Comparison of ENCODE assay signal across 13 cellular contexts in genomic region chr15:58522865-58523264, GRCh38.
DNase-seq lines count a peak whose midpoint lies in the region.
"Had no signal": no experiment of that assay in that cellular context is flagged by ENCODE, and none has a peak within 500 bp of the region (broad histone marks: within the 10 kb centered on the region; RNA-seq: fewer than 3 reads in every experiment).

No MANE protein-coding gene starts in this region.

- peak; percentile 49 for DNase-seq in activated effector memory CD4-positive, alpha-beta T cell treated with anti-CD3 and anti-CD28 coated beads, Interleukin-2, amount 50 U/mL, for 16 hours
- no peak for DNase-seq in activated effector memory CD4-positive, alpha-beta T cell treated with Interleukin-2 at 50 U/mL for 16 hours
- DNase-seq in cerebellar cortex (ENCODE audit: low spot score) (peak; percentile 86), mesenteric fat pad (ENCODE audit: low spot score) (peak; percentile 55), superior temporal gyrus (ENCODE audit: extremely low spot score) (peak; percentile 62), NCI-H345 (lab: John Stamatoyannopoulos, UW) (no peak), iPS-NIHi7 (ENCODE audit: extremely low spot score) (no peak), AML-193 (lab: John Stamatoyannopoulos, UW) (no peak)
- DNase-seq: effector memory CD8-positive, alpha-beta T cell; left cardiac atrium; NCI-H187; stimulated activated CD4-positive, alpha-beta T cell treated with anti-CD3 and anti-CD28 coated beads, Interleukin-15, amount 100 ng/mL, for 24 hours; uterus had no signal

Comparison
In these comparisons a context has a peak if more than half of its experiments do, and no peak if none do; other contexts are left out.
1. DNase-seq: peak in activated effector memory CD4-positive, alpha-beta T cell treated with anti-CD3 and anti-CD28 coated beads, Interleukin-2, amount 50 U/mL, for 16 hours (single experiment), cerebellar cortex (single experiment), mesenteric fat pad (single experiment) and superior temporal gyrus (single experiment); none in activated effector memory CD4-positive, alpha-beta T cell treated with Interleukin-2 at 50 U/mL for 16 hours (single experiment), NCI-H345 (single experiment), iPS-NIHi7 (single experiment) and AML-193 (0 of 2).